ENCODE assay signal across 1 cellular context in the genomic region with DNA sequence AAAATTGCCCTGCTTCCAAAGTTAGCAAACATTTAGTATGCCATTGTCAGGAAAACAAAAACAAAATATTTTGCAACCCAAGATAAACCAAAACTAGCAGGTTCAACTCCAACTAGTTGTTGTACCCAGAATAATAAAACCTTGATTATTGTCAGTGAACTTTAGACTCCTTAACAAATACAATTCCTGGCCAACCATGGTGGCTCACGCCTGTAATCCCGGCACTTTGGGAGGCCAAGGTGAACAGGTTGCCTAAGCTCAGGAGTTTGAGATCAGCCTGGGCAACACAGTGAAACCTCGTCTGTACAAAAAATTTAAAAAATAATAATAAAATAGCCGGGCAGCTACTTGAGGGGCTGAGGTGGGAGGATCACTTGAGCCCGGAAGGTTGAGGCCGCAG.
TF ChIP-seq lines count a peak whose summit lies in the region.

No MANE protein-coding gene starts in this region.

TF ChIP-seq in GM23338, 12 proteins besides CTCF, POLR2A, EP300 and RAD21 (continued from another document):
- TF ChIP-seq REST (IDR thresholded peaks at IDR 0.05; ENCODE audit: unreplicated experiment) = no peak
- TF ChIP-seq CREB1 (CRISPR knock-in tag; IDR thresholded peaks at IDR 0.05; ENCODE audit: low read depth) = no peak
